Comparison of ENCODE assay signal across 13 cellular contexts in the genomic region with DNA sequence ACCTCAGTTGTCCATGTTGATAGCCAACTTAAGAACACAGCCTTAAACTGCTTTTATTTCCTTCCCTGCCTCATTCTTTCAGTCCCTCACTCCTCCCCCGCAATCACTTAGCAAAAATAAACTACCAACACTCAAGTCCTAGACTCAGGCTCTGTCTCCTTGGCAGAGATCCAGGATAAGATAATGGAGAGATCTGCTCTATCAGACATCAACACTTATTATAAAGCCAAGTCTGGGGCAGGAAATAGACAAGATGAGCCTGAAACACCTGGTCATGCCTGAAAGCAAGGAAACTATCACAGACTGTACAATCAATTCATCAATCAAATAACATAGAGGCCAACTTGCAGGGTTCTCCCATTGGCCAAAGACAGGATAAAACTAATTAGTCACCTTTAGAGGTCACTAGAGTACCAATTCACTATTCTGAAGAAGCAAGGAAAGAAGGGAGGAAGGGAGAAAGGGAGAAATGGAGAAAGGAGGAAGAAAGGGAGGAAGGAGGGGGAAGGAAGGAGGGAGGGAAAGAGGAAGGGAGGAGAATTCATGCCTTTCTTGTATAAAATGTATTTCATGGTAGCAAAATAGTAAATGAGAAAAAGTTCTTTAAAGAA. TPM values are rescaled to one million over a fixed set of nuclear protein-coding genes. Genes with fewer than 3 reads are reported as not detected.
DNase-seq lines count a peak whose midpoint lies in the region; ATAC-seq, FAIRE-seq and TF ChIP-seq lines count a peak whose summit lies in the region.
"Had no signal": no experiment of that assay in that cellular context is flagged by ENCODE, and none has a peak within 500 bp of the region (broad histone marks: within the 10 kb centered on the region; RNA-seq: fewer than 3 reads in every experiment).

No MANE protein-coding gene starts in this region.

- no peak overlapping the region for H3K27ac Mint-ChIP-seq in immature natural killer cell
- H3K27ac Mint-ChIP-seq: nephron had no signal

- TF ChIP-seq POLR2A in esophagus muscularis mucosa (IDR thresholded peaks at IDR 0.05; ENCODE audit: low read depth), result no peak

- no peak for DNase-seq in D721Med (ENCODE audit: insufficient read length, low spot score)
- DNase-seq in H7, result peak; percentile 32
- DNase-seq in RKO (ENCODE audit: low spot score), result peak; percentile 27
- DNase-seq in immature natural killer cell, result peak in 2 of 3 donors; percentile 9 to 14
- no peak for DNase-seq in esophagus muscularis mucosa (ENCODE audit: extremely low spot score)
- DNase-seq: activated CD4-positive, CD25-positive, alpha-beta regulatory T cell; adrenal gland; GF-D8; NCI-H446 treated with DMSO at 0.1 percent for 48 hours had no signal

- no peak for ATAC-seq in GM21576 (IDR thresholded peaks at IDR 0.05; ENCODE audit: unreplicated experiment)
- no peak for ATAC-seq in HG02973 (IDR thresholded peaks at IDR 0.05; ENCODE audit: unreplicated experiment)
- no peak for ATAC-seq in HG03196 (IDR thresholded peaks at IDR 0.05; ENCODE audit: unreplicated experiment)

- no peaks in the 10 kb centered on the region for H3K4me1 ChIP-seq in esophagus muscularis mucosa
- H3K4me1 ChIP-seq: adrenal gland had no signal

- H3K4me3 ChIP-seq in H7 (ENCODE audit: insufficient read depth, low read depth, low read length), result no peak overlapping the region
- H3K4me3 ChIP-seq in esophagus muscularis mucosa, result no peak overlapping the region
- H3K4me3 ChIP-seq: adrenal gland had no signal

- H3K27me3 ChIP-seq in H7 (ENCODE audit: control insufficient read depth, insufficient read depth, low read length) (no peaks in the 10 kb centered on the region), esophagus muscularis mucosa (no peaks in the 10 kb centered on the region)
- H3K27me3 ChIP-seq: adrenal gland had no signal

- H3K36me3 Mint-ChIP-seq in immature natural killer cell, result no peaks in the 10 kb centered on the region

- TF ChIP-seq CTCF in D721Med (IDR thresholded peaks at IDR 0.05; ENCODE audit: insufficient read depth, missing control alignments) (peak; percentile 28), esophagus muscularis mucosa (IDR thresholded peaks at IDR 0.05) (no peak)

- no peak overlapping the region for H3K4me3 Mint-ChIP-seq in immature natural killer cell
- H3K4me3 Mint-ChIP-seq: nephron had no signal

- WGBS in esophagus muscularis mucosa, result 12% methylated on average over 1 of the region's 1 CpG

- H3K9me3 ChIP-seq in esophagus muscularis mucosa, result no peaks in the 10 kb centered on the region
- H3K9me3 ChIP-seq: adrenal gland had no signal

- intact Hi-C loops in esophagus muscularis mucosa (cut with DNase I), result no loop called here

- H3K36me3 ChIP-seq in H7 (replicated peaks; ENCODE audit: control insufficient read depth, insufficient read depth, low read length) (no peaks in the 10 kb centered on the region), esophagus muscularis mucosa (no peaks in the 10 kb centered on the region)
- H3K36me3 ChIP-seq: adrenal gland had no signal

- H3K4me1 Mint-ChIP-seq in immature natural killer cell, result no peaks in the 10 kb centered on the region

- H3K27me3 Mint-ChIP-seq in immature natural killer cell (ENCODE audit: low read depth in 3 of 3), result peaks cover 6 to 8% (median 8%) of the 10 kb centered on the region in 3 donors

- no peak for TF ChIP-seq EP300 in esophagus muscularis mucosa (IDR thresholded peaks at IDR 0.05)

- no peak for FAIRE-seq in D721Med (lab: Jason Lieb, UNC)

- H3K27ac ChIP-seq in esophagus muscularis mucosa (replicated peaks in 1 of 4), result no peak overlapping the region
- H3K27ac ChIP-seq: adrenal gland had no signal

- H3K9me3 Mint-ChIP-seq in immature natural killer cell, result no peaks in the 10 kb centered on the region

RNA-seq across cellular contexts. Expression of gene HYDIN, which starts 15.6 kb away (rescaled TPM):
- total RNA-seq in H7 (2014; rRNA removed; shearing (Covaris generic)), result 0.63 and 0.69 TPM in 2 replicates
- under 1 TPM in 2 of 3 donors, not detected in 1; 0.24 to 0.26 TPM for polyA plus RNA-seq in immature natural killer cell
- total RNA-seq in esophagus muscularis mucosa, result 1 to 10 TPM in 3 of 4 donors, under 1 TPM in 1; 0.32 to 2.6 (median 1.5) TPM

Comparison
In these comparisons a context has a peak if more than half of its experiments do, and no peak if none do; other contexts are left out.
1. DNase-seq: peak in H7 (single experiment), RKO (single experiment) and immature natural killer cell (2 of 3); none in D721Med (single experiment) and esophagus muscularis mucosa (single experiment).